ENCODE assay signal across 28 cellular contexts in genomic region chr21:41873005-41873404, GRCh38.
"Had no signal": no experiment of that assay in that cellular context is flagged by ENCODE, and none has a peak within 500 bp of the region (broad histone marks: within the 10 kb centered on the region; RNA-seq: fewer than 3 reads in every experiment).

No MANE protein-coding gene starts in this region.

- H3K27ac ChIP-seq: gastrocnemius medialis, pancreas, psoas muscle, sigmoid colon, stomach, thyroid gland, upper lobe of left lung, VCaP had no signal

- H3K27ac Mint-ChIP-seq: activated CD4-positive, alpha-beta T cell treated with anti-CD3 and anti-CD28 coated beads, Interleukin-2, amount 10 ng/mL, durations not matched to agents 7 days and 5 days; activated naive CD8-positive, alpha-beta T cell; naive B cell; nephron progenitor cell; stimulated activated naive B cell treated with anti-CD40 and anti-IgM and Interleukin-4, amounts not matched to agents 10 μg/mL and 1 μg/mL and 100 μg/mL, for 72 hours; T-helper 1 cell treated with Interleukin-12 subunit alpha and Interleukin-12 subunit beta and Interleukin-4 antibody, amounts not matched to agents 30 μg/mL and 1 μg/mL, for 36 hours had no signal

- H3K4me3 ChIP-seq: gastrocnemius medialis, pancreas, psoas muscle, sigmoid colon, stomach, thyroid gland, upper lobe of left lung had no signal

- ATAC-seq: gastrocnemius medialis; left cardiac atrium; left ventricle myocardium superior; pancreas; psoas muscle; stimulated activated naive B cell treated with anti-CD40 and anti-IgM and Interleukin-4, amounts not matched to agents 10 μg/mL and 1 μg/mL and 100 μg/mL, for 72 hours had no signal

- H3K27me3 ChIP-seq: gastrocnemius medialis, pancreas, sigmoid colon, stomach, thyroid gland, upper lobe of left lung had no signal

- H3K9me3 ChIP-seq: gastrocnemius medialis, pancreas, psoas muscle, sigmoid colon, stomach, thyroid gland, upper lobe of left lung had no signal

- H3K9me3 Mint-ChIP-seq: activated CD4-positive, alpha-beta T cell treated with anti-CD3 and anti-CD28 coated beads, Interleukin-2, amount 10 ng/mL, durations not matched to agents 7 days and 5 days; naive B cell; nephron progenitor cell; stimulated activated naive B cell treated with anti-CD40 and anti-IgM and Interleukin-4, amounts not matched to agents 10 μg/mL and 1 μg/mL and 100 μg/mL, for 72 hours; T-helper 1 cell treated with Interleukin-12 subunit alpha and Interleukin-12 subunit beta and Interleukin-4 antibody, amounts not matched to agents 30 μg/mL and 1 μg/mL, for 36 hours had no signal

- H3K27me3 Mint-ChIP-seq: activated CD4-positive, alpha-beta T cell treated with anti-CD3 and anti-CD28 coated beads, Interleukin-2, amount 10 ng/mL, durations not matched to agents 7 days and 5 days; activated naive CD8-positive, alpha-beta T cell; naive B cell; stimulated activated naive B cell treated with anti-CD40 and anti-IgM and Interleukin-4, amounts not matched to agents 10 μg/mL and 1 μg/mL and 100 μg/mL, for 72 hours had no signal

- H3K4me3 Mint-ChIP-seq: activated CD4-positive, alpha-beta T cell treated with anti-CD3 and anti-CD28 coated beads, Interleukin-2, amount 10 ng/mL, durations not matched to agents 7 days and 5 days; activated naive CD8-positive, alpha-beta T cell; naive B cell; nephron progenitor cell; stimulated activated naive B cell treated with anti-CD40 and anti-IgM and Interleukin-4, amounts not matched to agents 10 μg/mL and 1 μg/mL and 100 μg/mL, for 72 hours; T-helper 1 cell treated with Interleukin-12 subunit alpha and Interleukin-12 subunit beta and Interleukin-4 antibody, amounts not matched to agents 30 μg/mL and 1 μg/mL, for 36 hours had no signal

- DNase-seq: activated CD4-positive, alpha-beta T cell treated with anti-CD3 and anti-CD28 coated beads, Interleukin-2, amount 10 ng/mL, durations not matched to agents 7 days and 5 days; activated CD4-positive, CD25-positive, alpha-beta regulatory T cell treated with anti-CD3 and anti-CD28 coated beads, Interleukin-2, amount 50 U/mL, for 72 hours; activated effector memory CD4-positive, alpha-beta T cell treated with Interleukin-2 at 50 U/mL for 16 hours; activated naive CD4-positive, alpha-beta T cell treated with Interleukin-2 at 50 U/mL for 16 hours; effector memory CD4-positive, alpha-beta T cell; erythroblast; gastrocnemius medialis; hippocampal formation; left cardiac atrium; left ventricle myocardium superior; naive B cell; nephron progenitor cell; nucleus accumbens; pancreas; psoas muscle; sigmoid colon; small intestine; stimulated activated CD4-positive, alpha-beta T cell treated with anti-CD3 and anti-CD28 coated beads, Interleukin-1b, Interleukin-23, amount 100 ng/mL, for 48 hours; stimulated activated CD4-positive, alpha-beta T cell treated with anti-CD3 and anti-CD28 coated beads, Interleukin-4, amount 100 ng/mL, for 4 hours; stimulated activated CD8-positive, alpha-beta memory T cell treated with anti-CD3 and anti-CD28 coated beads, Interleukin-4, amount 100 ng/mL, for 48 hours; stimulated activated naive B cell treated with anti-CD40 and anti-IgM and Interleukin-4, amounts not matched to agents 10 μg/mL and 1 μg/mL and 100 μg/mL, for 72 hours; stomach; T-helper 9 cell; thyroid gland; upper lobe of left lung had no signal

- H3K36me3 ChIP-seq: gastrocnemius medialis, pancreas, sigmoid colon, thyroid gland, upper lobe of left lung had no signal
